ENCODE assay signal across 1 cellular context in the genomic region with DNA sequence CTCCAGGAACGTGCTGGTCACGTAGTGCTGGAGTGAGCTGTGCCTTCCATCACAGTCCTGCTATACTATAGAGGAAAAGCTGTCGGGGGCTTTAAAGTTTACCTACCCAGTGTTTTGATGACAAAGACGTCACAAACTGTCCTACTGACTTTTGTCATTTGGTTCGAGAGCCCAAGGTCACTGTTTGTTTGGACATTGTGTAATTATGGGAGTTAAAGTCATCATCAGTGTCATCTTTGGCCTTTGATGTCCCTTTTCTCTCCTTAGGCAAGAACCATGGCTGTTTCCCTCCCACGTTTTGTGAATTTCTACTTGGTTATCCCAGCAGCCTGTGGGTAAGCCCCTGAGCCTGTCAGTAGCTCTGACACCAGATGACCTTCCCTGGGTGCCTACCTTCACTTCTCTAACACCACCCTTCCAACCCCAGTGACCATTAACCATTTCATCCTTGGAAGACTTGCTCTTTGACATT.
TF ChIP-seq lines count a peak whose summit lies in the region.

No MANE protein-coding gene starts in this region.

TF ChIP-seq in HepG2, 621 proteins besides CTCF, POLR2A, EP300 and RAD21 (continued from another document and continues in another):
- TF ChIP-seq, protein P1, sequence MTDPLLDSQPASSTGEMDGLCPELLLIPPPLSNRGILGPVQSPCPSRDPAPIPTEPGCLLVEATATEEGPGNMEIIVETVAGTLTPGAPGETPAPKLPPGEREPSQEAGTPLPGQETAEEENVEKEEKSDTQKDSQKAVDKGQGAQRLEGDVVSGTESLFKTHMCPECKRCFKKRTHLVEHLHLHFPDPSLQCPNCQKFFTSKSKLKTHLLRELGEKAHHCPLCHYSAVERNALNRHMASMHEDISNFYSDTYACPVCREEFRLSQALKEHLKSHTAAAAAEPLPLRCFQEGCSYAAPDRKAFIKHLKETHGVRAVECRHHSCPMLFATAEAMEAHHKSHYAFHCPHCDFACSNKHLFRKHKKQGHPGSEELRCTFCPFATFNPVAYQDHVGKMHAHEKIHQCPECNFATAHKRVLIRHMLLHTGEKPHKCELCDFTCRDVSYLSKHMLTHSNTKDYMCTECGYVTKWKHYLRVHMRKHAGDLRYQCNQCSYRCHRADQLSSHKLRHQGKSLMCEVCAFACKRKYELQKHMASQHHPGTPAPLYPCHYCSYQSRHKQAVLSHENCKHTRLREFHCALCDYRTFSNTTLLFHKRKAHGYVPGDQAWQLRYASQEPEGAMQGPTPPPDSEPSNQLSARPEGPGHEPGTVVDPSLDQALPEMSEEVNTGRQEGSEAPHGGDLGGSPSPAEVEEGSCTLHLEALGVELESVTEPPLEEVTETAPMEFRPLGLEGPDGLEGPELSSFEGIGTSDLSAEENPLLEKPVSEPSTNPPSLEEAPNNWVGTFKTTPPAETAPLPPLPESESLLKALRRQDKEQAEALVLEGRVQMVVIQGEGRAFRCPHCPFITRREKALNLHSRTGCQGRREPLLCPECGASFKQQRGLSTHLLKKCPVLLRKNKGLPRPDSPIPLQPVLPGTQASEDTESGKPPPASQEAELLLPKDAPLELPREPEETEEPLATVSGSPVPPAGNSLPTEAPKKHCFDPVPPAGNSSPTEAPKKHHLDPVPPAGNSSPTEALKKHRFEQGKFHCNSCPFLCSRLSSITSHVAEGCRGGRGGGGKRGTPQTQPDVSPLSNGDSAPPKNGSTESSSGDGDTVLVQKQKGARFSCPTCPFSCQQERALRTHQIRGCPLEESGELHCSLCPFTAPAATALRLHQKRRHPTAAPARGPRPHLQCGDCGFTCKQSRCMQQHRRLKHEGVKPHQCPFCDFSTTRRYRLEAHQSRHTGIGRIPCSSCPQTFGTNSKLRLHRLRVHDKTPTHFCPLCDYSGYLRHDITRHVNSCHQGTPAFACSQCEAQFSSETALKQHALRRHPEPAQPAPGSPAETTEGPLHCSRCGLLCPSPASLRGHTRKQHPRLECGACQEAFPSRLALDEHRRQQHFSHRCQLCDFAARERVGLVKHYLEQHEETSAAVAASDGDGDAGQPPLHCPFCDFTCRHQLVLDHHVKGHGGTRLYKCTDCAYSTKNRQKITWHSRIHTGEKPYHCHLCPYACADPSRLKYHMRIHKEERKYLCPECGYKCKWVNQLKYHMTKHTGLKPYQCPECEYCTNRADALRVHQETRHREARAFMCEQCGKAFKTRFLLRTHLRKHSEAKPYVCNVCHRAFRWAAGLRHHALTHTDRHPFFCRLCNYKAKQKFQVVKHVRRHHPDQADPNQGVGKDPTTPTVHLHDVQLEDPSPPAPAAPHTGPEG (CRISPR knock-in tag; IDR thresholded peaks at IDR 0.05) = no peak
- TF ChIP-seq ZFP37 (CRISPR knock-in tag; IDR thresholded peaks at IDR 0.05; ENCODE audit: borderline replicate concordance) (peak; percentile 33; the same call in 1 of the 2 replicates), KLF9 (CRISPR knock-in tag; IDR thresholded peaks at IDR 0.05; ENCODE audit: low read depth) (0 out of 2 replicates have a peak, but pooled peaks have one; percentile 38), SOX6 (IDR thresholded peaks at IDR 0.05) (no peak), SOX6 (CRISPR knock-in tag; IDR thresholded peaks at IDR 0.05) (peak; percentile 98), ZFP36L2 (CRISPR knock-in tag; IDR thresholded peaks at IDR 0.05) (no peak), SMC3 (IDR thresholded peaks at IDR 0.05; ENCODE audit: low read length) (peak; percentile 36; the same call in 1 of the 2 replicates), MAFK (conservative IDR thresholded peaks at IDR 0.05 in 1 of 2, IDR thresholded peaks at IDR 0.05 in 1 of 2; ENCODE audit: low read length in 2 of 2) (peak in 1 of 2 experiments; percentile 33; a peak in 1 of 4 replicates), AGO2 (optimal IDR thresholded peaks at IDR 0.05; ENCODE audit: low read depth, low read length) (no peak), ZSCAN22 (CRISPR knock-in tag; IDR thresholded peaks at IDR 0.05) (no peak), SIN3B (IDR thresholded peaks at IDR 0.05; ENCODE audit: low read length) (no peak), ISL2 (CRISPR knock-in tag; IDR thresholded peaks at IDR 0.05) (peak; percentile 98), STAG1 (CRISPR knock-in tag; IDR thresholded peaks at IDR 0.05) (no peak), NCOR1 (IDR thresholded peaks at IDR 0.05; ENCODE audit: borderline replicate concordance, low read length) (peak; percentile 95), ZNF235 (CRISPR knock-in tag; IDR thresholded peaks at IDR 0.05; ENCODE audit: borderline replicate concordance) (no peak), RELA (CRISPR knock-in tag; IDR thresholded peaks at IDR 0.05) (no peak), ZNF225 (CRISPR knock-in tag; IDR thresholded peaks at IDR 0.05) (no peak), TCF7 (IDR thresholded peaks at IDR 0.05; ENCODE audit: low read depth) (peak; percentile 98), ZNF891 (CRISPR knock-in tag; IDR thresholded peaks at IDR 0.05) (no peak), STAT5B (CRISPR knock-in tag; IDR thresholded peaks at IDR 0.05) (no peak), ZNF674 (CRISPR knock-in tag; IDR thresholded peaks at IDR 0.05; ENCODE audit: low read depth) (no peak), ZNF263 (CRISPR knock-in tag; IDR thresholded peaks at IDR 0.05) (no peak), DPF2 (CRISPR knock-in tag; IDR thresholded peaks at IDR 0.05; ENCODE audit: borderline replicate concordance, low read depth) (peak; percentile 91), IRX3 (CRISPR knock-in tag; IDR thresholded peaks at IDR 0.05; ENCODE audit: borderline replicate concordance, low read depth) (no peak), NCOA2 (CRISPR knock-in tag; IDR thresholded peaks at IDR 0.05) (peak; percentile 98), ZNF550 (CRISPR knock-in tag; IDR thresholded peaks at IDR 0.05; ENCODE audit: borderline replicate concordance) (no peak), ZNF570 (CRISPR knock-in tag; IDR thresholded peaks at IDR 0.05; ENCODE audit: borderline replicate concordance) (no peak), SP4 (CRISPR knock-in tag; IDR thresholded peaks at IDR 0.05) (0 out of 2 replicates have a peak, but pooled peaks have one; percentile 44), RAD51 (IDR thresholded peaks at IDR 0.05; ENCODE audit: borderline replicate concordance) (no peak), HDAC1 (CRISPR knock-in tag; IDR thresholded peaks at IDR 0.05) (peak; percentile 81), ATM (IDR thresholded peaks at IDR 0.05; ENCODE audit: borderline replicate concordance) (no peak)
- TF ChIP-seq, protein P2, sequence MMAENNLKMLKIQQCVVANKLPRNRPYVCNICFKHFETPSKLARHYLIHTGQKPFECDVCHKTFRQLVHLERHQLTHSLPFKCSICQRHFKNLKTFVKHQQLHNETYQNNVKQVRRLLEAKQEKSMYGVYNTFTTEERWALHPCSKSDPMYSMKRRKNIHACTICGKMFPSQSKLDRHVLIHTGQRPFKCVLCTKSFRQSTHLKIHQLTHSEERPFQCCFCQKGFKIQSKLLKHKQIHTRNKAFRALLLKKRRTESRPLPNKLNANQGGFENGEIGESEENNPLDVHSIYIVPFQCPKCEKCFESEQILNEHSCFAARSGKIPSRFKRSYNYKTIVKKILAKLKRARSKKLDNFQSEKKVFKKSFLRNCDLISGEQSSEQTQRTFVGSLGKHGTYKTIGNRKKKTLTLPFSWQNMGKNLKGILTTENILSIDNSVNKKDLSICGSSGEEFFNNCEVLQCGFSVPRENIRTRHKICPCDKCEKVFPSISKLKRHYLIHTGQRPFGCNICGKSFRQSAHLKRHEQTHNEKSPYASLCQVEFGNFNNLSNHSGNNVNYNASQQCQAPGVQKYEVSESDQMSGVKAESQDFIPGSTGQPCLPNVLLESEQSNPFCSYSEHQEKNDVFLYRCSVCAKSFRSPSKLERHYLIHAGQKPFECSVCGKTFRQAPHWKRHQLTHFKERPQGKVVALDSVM (CRISPR knock-in tag; IDR thresholded peaks at IDR 0.05) = peak; percentile 32; the same call in 1 of the 2 replicates
- TF ChIP-seq, protein P3, sequence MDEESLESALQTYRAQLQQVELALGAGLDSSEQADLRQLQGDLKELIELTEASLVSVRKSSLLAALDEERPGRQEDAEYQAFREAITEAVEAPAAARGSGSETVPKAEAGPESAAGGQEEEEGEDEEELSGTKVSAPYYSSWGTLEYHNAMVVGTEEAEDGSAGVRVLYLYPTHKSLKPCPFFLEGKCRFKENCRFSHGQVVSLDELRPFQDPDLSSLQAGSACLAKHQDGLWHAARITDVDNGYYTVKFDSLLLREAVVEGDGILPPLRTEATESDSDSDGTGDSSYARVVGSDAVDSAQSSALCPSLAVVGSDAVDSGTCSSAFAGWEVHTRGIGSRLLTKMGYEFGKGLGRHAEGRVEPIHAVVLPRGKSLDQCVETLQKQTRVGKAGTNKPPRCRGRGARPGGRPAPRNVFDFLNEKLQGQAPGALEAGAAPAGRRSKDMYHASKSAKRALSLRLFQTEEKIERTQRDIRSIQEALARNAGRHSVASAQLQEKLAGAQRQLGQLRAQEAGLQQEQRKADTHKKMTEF (CRISPR knock-in tag; IDR thresholded peaks at IDR 0.05) = peak; percentile 97
- TF ChIP-seq, protein P4, sequence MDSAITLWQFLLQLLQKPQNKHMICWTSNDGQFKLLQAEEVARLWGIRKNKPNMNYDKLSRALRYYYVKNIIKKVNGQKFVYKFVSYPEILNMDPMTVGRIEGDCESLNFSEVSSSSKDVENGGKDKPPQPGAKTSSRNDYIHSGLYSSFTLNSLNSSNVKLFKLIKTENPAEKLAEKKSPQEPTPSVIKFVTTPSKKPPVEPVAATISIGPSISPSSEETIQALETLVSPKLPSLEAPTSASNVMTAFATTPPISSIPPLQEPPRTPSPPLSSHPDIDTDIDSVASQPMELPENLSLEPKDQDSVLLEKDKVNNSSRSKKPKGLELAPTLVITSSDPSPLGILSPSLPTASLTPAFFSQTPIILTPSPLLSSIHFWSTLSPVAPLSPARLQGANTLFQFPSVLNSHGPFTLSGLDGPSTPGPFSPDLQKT (CRISPR knock-in tag; IDR thresholded peaks at IDR 0.05; ENCODE audit: borderline replicate concordance) = no peak
- TF ChIP-seq, protein P5, sequence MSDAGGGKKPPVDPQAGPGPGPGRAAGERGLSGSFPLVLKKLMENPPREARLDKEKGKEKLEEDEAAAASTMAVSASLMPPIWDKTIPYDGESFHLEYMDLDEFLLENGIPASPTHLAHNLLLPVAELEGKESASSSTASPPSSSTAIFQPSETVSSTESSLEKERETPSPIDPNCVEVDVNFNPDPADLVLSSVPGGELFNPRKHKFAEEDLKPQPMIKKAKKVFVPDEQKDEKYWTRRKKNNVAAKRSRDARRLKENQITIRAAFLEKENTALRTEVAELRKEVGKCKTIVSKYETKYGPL (CRISPR knock-in tag; IDR thresholded peaks at IDR 0.05) = 0 out of 2 replicates have a peak, but pooled peaks have one; percentile 45
- TF ChIP-seq, protein P6, sequence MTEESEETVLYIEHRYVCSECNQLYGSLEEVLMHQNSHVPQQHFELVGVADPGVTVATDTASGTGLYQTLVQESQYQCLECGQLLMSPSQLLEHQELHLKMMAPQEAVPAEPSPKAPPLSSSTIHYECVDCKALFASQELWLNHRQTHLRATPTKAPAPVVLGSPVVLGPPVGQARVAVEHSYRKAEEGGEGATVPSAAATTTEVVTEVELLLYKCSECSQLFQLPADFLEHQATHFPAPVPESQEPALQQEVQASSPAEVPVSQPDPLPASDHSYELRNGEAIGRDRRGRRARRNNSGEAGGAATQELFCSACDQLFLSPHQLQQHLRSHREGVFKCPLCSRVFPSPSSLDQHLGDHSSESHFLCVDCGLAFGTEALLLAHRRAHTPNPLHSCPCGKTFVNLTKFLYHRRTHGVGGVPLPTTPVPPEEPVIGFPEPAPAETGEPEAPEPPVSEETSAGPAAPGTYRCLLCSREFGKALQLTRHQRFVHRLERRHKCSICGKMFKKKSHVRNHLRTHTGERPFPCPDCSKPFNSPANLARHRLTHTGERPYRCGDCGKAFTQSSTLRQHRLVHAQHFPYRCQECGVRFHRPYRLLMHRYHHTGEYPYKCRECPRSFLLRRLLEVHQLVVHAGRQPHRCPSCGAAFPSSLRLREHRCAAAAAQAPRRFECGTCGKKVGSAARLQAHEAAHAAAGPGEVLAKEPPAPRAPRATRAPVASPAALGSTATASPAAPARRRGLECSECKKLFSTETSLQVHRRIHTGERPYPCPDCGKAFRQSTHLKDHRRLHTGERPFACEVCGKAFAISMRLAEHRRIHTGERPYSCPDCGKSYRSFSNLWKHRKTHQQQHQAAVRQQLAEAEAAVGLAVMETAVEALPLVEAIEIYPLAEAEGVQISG (CRISPR knock-in tag; IDR thresholded peaks at IDR 0.05) = peak; percentile 66
- TF ChIP-seq, protein P7, sequence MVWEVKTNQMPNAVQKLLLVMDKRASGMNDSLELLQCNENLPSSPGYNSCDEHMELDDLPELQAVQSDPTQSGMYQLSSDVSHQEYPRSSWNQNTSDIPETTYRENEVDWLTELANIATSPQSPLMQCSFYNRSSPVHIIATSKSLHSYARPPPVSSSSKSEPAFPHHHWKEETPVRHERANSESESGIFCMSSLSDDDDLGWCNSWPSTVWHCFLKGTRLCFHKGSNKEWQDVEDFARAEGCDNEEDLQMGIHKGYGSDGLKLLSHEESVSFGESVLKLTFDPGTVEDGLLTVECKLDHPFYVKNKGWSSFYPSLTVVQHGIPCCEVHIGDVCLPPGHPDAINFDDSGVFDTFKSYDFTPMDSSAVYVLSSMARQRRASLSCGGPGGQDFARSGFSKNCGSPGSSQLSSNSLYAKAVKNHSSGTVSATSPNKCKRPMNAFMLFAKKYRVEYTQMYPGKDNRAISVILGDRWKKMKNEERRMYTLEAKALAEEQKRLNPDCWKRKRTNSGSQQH (CRISPR knock-in tag; IDR thresholded peaks at IDR 0.05; ENCODE audit: low read depth) = no peak
- TF ChIP-seq, protein P8, sequence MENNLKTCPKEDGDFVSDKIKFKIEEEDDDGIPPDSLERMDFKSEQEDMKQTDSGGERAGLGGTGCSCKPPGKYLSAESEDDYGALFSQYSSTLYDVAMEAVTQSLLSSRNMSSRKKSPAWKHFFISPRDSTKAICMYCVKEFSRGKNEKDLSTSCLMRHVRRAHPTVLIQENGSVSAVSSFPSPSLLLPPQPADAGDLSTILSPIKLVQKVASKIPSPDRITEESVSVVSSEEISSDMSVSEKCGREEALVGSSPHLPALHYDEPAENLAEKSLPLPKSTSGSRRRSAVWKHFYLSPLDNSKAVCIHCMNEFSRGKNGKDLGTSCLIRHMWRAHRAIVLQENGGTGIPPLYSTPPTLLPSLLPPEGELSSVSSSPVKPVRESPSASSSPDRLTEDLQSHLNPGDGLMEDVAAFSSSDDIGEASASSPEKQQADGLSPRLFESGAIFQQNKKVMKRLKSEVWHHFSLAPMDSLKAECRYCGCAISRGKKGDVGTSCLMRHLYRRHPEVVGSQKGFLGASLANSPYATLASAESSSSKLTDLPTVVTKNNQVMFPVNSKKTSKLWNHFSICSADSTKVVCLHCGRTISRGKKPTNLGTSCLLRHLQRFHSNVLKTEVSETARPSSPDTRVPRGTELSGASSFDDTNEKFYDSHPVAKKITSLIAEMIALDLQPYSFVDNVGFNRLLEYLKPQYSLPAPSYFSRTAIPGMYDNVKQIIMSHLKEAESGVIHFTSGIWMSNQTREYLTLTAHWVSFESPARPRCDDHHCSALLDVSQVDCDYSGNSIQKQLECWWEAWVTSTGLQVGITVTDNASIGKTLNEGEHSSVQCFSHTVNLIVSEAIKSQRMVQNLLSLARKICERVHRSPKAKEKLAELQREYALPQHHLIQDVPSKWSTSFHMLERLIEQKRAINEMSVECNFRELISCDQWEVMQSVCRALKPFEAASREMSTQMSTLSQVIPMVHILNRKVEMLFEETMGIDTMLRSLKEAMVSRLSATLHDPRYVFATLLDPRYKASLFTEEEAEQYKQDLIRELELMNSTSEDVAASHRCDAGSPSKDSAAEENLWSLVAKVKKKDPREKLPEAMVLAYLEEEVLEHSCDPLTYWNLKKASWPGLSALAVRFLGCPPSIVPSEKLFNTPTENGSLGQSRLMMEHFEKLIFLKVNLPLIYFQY (CRISPR knock-in tag; IDR thresholded peaks at IDR 0.05; ENCODE audit: borderline replicate concordance) = no peak
- TF ChIP-seq, protein P9, sequence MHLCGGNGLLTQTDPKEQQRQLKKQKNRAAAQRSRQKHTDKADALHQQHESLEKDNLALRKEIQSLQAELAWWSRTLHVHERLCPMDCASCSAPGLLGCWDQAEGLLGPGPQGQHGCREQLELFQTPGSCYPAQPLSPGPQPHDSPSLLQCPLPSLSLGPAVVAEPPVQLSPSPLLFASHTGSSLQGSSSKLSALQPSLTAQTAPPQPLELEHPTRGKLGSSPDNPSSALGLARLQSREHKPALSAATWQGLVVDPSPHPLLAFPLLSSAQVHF (CRISPR knock-in tag; IDR thresholded peaks at IDR 0.05) = no peak
